12 cellular contexts compared by ENCODE assay signal in the genomic region with DNA sequence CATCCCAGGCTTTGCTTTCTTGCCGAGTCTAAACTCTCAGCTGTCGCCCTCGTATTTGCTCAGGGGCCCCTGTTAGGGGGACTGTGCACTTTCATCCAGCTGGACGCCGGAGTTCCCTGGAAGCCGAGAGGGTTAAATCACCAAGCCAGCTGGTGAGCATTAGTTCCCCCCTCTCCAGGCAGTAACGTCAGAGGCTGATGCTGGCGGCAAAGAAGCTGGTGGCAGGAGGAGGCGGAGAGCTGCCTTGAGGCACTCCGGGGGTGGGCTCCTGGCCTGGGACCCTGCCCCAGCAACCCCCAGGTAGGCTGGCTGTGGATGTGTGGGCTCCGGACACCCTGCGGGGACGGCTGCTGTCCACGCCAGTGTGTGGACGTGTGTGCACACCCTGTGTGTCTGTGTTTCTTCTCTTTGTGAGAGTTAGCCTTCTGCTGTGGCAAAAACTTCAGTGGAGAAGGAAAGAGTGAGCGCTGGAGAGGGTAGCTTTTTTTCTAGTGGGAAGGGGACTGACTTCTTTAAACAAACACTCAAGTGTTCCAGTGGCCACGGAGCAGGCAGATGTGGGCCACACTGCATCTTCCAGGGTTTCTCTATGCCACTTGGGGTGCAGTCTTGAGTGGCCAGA.
DNase-seq lines count a peak whose midpoint lies in the region; ATAC-seq, FAIRE-seq and TF ChIP-seq lines count a peak whose summit lies in the region.
"Had no signal": no experiment of that assay in that cellular context is flagged by ENCODE, and none has a peak within 500 bp of the region (broad histone marks: within the 10 kb centered on the region; RNA-seq: fewer than 3 reads in every experiment).

No MANE protein-coding gene starts in this region.

- ATAC-seq in HG02884 (IDR thresholded peaks at IDR 0.05; ENCODE audit: unreplicated experiment) (no peak), HG02610 (IDR thresholded peaks at IDR 0.05; ENCODE audit: unreplicated experiment) (no peak)
- ATAC-seq: PC-3 had no signal

- no peaks in the 10 kb centered on the region for H4K20me1 ChIP-seq in fibroblast of lung (ENCODE audit: control insufficient read depth, extremely low read depth, insufficient read depth, low read length)

- H3K27me3 ChIP-seq in fibroblast of lung (ENCODE audit: control insufficient read depth, insufficient read depth, low read length) (no peaks in the 10 kb centered on the region), ovary (no peaks in the 10 kb centered on the region)
- H3K27me3 ChIP-seq: tibial nerve had no signal

- TF ChIP-seq EP300 in ovary (IDR thresholded peaks at IDR 0.05): no peak

- peak overlapping the region; percentile 88 for H3K4me2 ChIP-seq in fibroblast of lung (ENCODE audit: extremely low read depth, insufficient read depth, low read length)

- H2AFZ ChIP-seq in fibroblast of lung (ENCODE audit: low read length): no peak overlapping the region

- H3K4me1 ChIP-seq in fibroblast of lung (ENCODE audit: control insufficient read depth, extremely low read depth, insufficient read depth, low read length) (peaks cover 39% of the 10 kb centered on the region), ovary (ENCODE audit: insufficient read depth) (peaks cover 35% of the 10 kb centered on the region)

- H3K9ac ChIP-seq in fibroblast of lung (ENCODE audit: insufficient read depth, low read length): peak overlapping the region; percentile 68

- peaks cover 17% of the 10 kb centered on the region for H3K79me2 ChIP-seq in fibroblast of lung (ENCODE audit: control insufficient read depth, insufficient read depth, low read length)

- H3K4me3 ChIP-seq in fibroblast of lung (replicated peaks in 1 of 4; ENCODE audit: control extremely low read depth in 1 of 4, insufficient read depth in 1 of 4, low read depth in 3 of 4, low read length in 4 of 4) (peak overlapping the region; percentile 32 to 42 (median 34)), ovary (no peak overlapping the region)
- H3K4me3 ChIP-seq: tibial nerve had no signal

- TF ChIP-seq CTCF in D721Med (IDR thresholded peaks at IDR 0.05; ENCODE audit: insufficient read depth, missing control alignments): no peak
- no peak for TF ChIP-seq CTCF in fibroblast of lung (conservative IDR thresholded peaks at IDR 0.05 in 1 of 2, IDR thresholded peaks at IDR 0.05 in 1 of 2; ENCODE audit: low read depth in 1 of 2, low read length in 2 of 2)
- TF ChIP-seq CTCF in ovary (IDR thresholded peaks at IDR 0.05): no peak

- FAIRE-seq in D721Med (lab: Jason Lieb, UNC): no peak

- H3K36me3 ChIP-seq in fibroblast of lung (ENCODE audit: control insufficient read depth, insufficient read depth, low read length) (no peaks in the 10 kb centered on the region), ovary (no peaks in the 10 kb centered on the region)
- H3K36me3 ChIP-seq: tibial nerve had no signal

- WGBS in ovary, 3 donors: 7 to 26% (median 11%) methylated on average over 17 of the region's 17 CpGs

- intact Hi-C loops in ovary (cut with DNase I): loop anchor here in 2 of 4 donors (10.0 kb wide), 2 partner anchors 76 to 86 kb away; partner anchors contain the start of gene GLI2 (in 1 of the 2)

- H3K9me3 ChIP-seq in fibroblast of lung (ENCODE audit: control insufficient read depth, insufficient read depth, low read depth, low read length) (no peaks in the 10 kb centered on the region), ovary (no peaks in the 10 kb centered on the region)
- H3K9me3 ChIP-seq: tibial nerve had no signal

- peak overlapping the region; percentile 85 for H3K27ac ChIP-seq in fibroblast of lung (ENCODE audit: insufficient read depth, low read length)
- H3K27ac ChIP-seq in ovary: peak overlapping the region in 1 of 2 donors; percentile 77

- DNase-seq in D721Med (ENCODE audit: insufficient read length, low spot score) (peak; percentile 81), NCI-H524 (lab: John Stamatoyannopoulos, UW) (peak; percentile 79 to 91), fibroblast of lung (ENCODE audit: low read depth in 2 of 2) (peak; percentile 85 to 89), ovary (peak; percentile 69 to 78 (median 76)), activated gamma-delta T cell (lab: John Stamatoyannopoulos, UW) (no peak)
- no peak for DNase-seq in activated CD4-positive, alpha-beta T cell treated with anti-CD3 and anti-CD28 coated beads, Interleukin-2, amount 50 U/mL, for 4 hours
- DNase-seq: DND-41, foreskin melanocyte, PC-3 had no signal

- no peak for TF ChIP-seq POLR2A in ovary (IDR thresholded peaks at IDR 0.05)

Comparison
In these comparisons a context has a peak if more than half of its experiments do, and no peak if none do; other contexts are left out.
1. DNase-seq: peak in D721Med (single experiment), NCI-H524 (2 of 2), fibroblast of lung (2 of 2) and ovary (5 of 5); none in activated gamma-delta T cell (single experiment) and activated CD4-positive, alpha-beta T cell treated with anti-CD3 and anti-CD28 coated beads, Interleukin-2, amount 50 U/mL, for 4 hours (0 of 2).